8 cellular contexts compared by ENCODE assay signal in genomic region chr2:175003875-175004729, GRCh38. TPM values are rescaled to one million over a fixed set of nuclear protein-coding genes. Genes with fewer than 3 reads are reported as not detected.
DNase-seq lines count a peak whose midpoint lies in the region; ATAC-seq and TF ChIP-seq lines count a peak whose summit lies in the region.

No MANE protein-coding gene starts in this region.

- no peaks in the 10 kb centered on the region for H3K36me3 ChIP-seq in heart left ventricle

- H3K27ac ChIP-seq in heart left ventricle = peak overlapping the region; percentile 43 to 96 (median 90)

- WGBS in heart left ventricle, 4 donors = 14 to 19% (median 16%) methylated on average over 15 to 16 of the region's 16 CpGs

- H3K4me1 ChIP-seq in heart left ventricle = peaks cover 0 to 49% (median 20%) of the 10 kb centered on the region in 12 donors

- H3K4me3 Mint-ChIP-seq in chondrocyte (ENCODE audit: unreplicated experiment) = peak overlapping the region; percentile 82

- peak overlapping the region; percentile 64 to 92 (median 86) for H3K4me3 ChIP-seq in heart left ventricle

- H3K36me3 Mint-ChIP-seq in chondrocyte (ENCODE audit: low read depth) = no peaks in the 10 kb centered on the region

- H3K27ac Mint-ChIP-seq in chondrocyte (ENCODE audit: unreplicated experiment) = peak overlapping the region; percentile 17

- peaks cover 12% of the 10 kb centered on the region for H3K4me1 Mint-ChIP-seq in chondrocyte (ENCODE audit: low read depth)

- peak in 2 of 5 donors; percentile 23 to 31 for DNase-seq in heart left ventricle
- DNase-seq in Right ventricle myocardium superior = no peak
- peak; percentile 19 for DNase-seq in NCI-H226
- no peak for DNase-seq in chondrocyte (ENCODE audit: low spot score)
- peak; percentile 61 for DNase-seq in myocyte (ENCODE audit: low read depth)
- no peak for DNase-seq in GM19240 (ENCODE audit: insufficient read length, low spot score)
- no peak for DNase-seq in hippocampal formation (lab: John Stamatoyannopoulos, UW)

- peaks cover 0 to 42% (median 0%) of the 10 kb centered on the region in 9 donors for H3K27me3 ChIP-seq in heart left ventricle

- H3K9me3 Mint-ChIP-seq in chondrocyte (ENCODE audit: low read depth) = no peaks in the 10 kb centered on the region

- peaks cover 12% of the 10 kb centered on the region for H3K27me3 Mint-ChIP-seq in chondrocyte (ENCODE audit: low read depth)

- no peaks in the 10 kb centered on the region for H3K9me3 ChIP-seq in heart left ventricle

- peak in 1 of 4 donors; percentile 27 for ATAC-seq in heart left ventricle
- no peak for ATAC-seq in Right ventricle myocardium superior (ENCODE audit: poor library complexity)
- no peak for ATAC-seq in HG02642 (IDR thresholded peaks at IDR 0.05; ENCODE audit: poor library complexity, unreplicated experiment)

- TF ChIP-seq CTCF in heart left ventricle (IDR thresholded peaks at IDR 0.05) (no peak), chondrocyte (IDR thresholded peaks at IDR 0.05) (no peak)

- no peak for TF ChIP-seq POLR2A in heart left ventricle (IDR thresholded peaks at IDR 0.05)

- intact Hi-C loops in heart left ventricle (cut with DNase I) = loop anchor here in 1 of 10 donors (10.0 kb wide), 1 partner anchor 161 kb away; the partner anchor contains the start of gene ATF2
- intact Hi-C loops in Right ventricle myocardium superior (cut with DNase I) = no loop called here

RNA-seq across cellular contexts. Expression of gene CHN1, which starts 1.1 kb away (rescaled TPM):
- total RNA-seq in heart left ventricle = 10 to 100 TPM in 8 of 9 donors, 1 to 10 TPM in 1; 8.6 to 24.3 (median 19.3) TPM
- polyA plus RNA-seq in heart left ventricle = 10 to 100 TPM in 1 of 2 donors, 1 to 10 TPM in 1; 6.9 to 10.2 TPM
- total RNA-seq in Right ventricle myocardium superior = 9.2 TPM
- 18.4 to 66.1 TPM (median 23.1 TPM) in 3 replicates for total RNA-seq in chondrocyte
- 42.9 and 43.0 TPM in 2 replicates for total RNA-seq in myocyte
- polyA plus RNA-seq in myocyte (2012) = 56.1 TPM

Comparison
In these comparisons a context has a peak if more than half of its experiments do, and no peak if none do; other contexts are left out.
1. DNase-seq: peak in NCI-H226 (single experiment) and myocyte (single experiment); none in Right ventricle myocardium superior (single experiment), chondrocyte (single experiment), GM19240 (single experiment) and hippocampal formation (0 of 2).